In the genomic region with DNA sequence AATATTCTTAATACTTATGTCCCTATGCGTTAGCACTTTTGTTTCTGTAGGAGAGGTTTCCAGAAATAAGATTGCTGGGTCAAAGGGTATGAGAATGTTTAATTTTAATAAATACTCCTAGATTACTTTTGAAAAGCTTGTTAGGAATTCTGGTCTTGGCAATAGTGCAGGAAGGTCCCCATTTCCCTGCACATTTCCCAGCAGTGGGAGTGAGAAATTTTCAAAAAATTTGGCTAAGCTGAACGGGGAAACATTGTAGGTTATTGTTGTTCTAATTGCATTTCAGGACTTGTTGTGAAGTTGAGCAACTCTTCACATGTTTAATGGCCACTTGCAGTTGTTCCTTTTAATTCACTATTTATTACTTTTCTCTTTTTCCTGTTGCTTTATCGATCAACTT, we compare ENCODE assay signal across 19 cellular contexts. TPM values are rescaled to one million over a fixed set of nuclear protein-coding genes. Genes with fewer than 3 reads are reported as not detected.
DNase-seq lines count a peak whose midpoint lies in the region; ATAC-seq, FAIRE-seq and TF ChIP-seq lines count a peak whose summit lies in the region.
"Had no signal": no experiment of that assay in that cellular context is flagged by ENCODE, and none has a peak within 500 bp of the region (broad histone marks: within the 10 kb centered on the region; RNA-seq: fewer than 3 reads in every experiment).

No MANE protein-coding gene starts in this region.

- H3K9me3 ChIP-seq in breast epithelium (no peaks in the 10 kb centered on the region), kidney (ENCODE audit: control insufficient read depth in 1 of 2, low read length in 2 of 2) (no peaks in the 10 kb centered on the region), skeletal muscle satellite cell (replicated peaks; ENCODE audit: low read length) (no peaks in the 10 kb centered on the region)
- H3K9me3 ChIP-seq in CD8-positive, alpha-beta memory T cell (ENCODE audit: low read length), result no peaks in the 10 kb centered on the region

- H3K4me3 ChIP-seq in breast epithelium, result no peak overlapping the region
- H3K4me3 ChIP-seq in kidney (ENCODE audit: low read length in 2 of 2), result no peak overlapping the region
- no peak overlapping the region for H3K4me3 ChIP-seq in skeletal muscle satellite cell (ENCODE audit: low read length)
- H3K4me3 ChIP-seq in CD8-positive, alpha-beta memory T cell (ENCODE audit: low read length), result no peak overlapping the region

- no peak for ATAC-seq in GM21528 (IDR thresholded peaks at IDR 0.05; ENCODE audit: low FRiP score, unreplicated experiment)
- ATAC-seq: activated CD4-positive, CD25-positive, alpha-beta regulatory T cell treated with anti-CD3 and anti-CD28 coated beads, Interleukin-2, amount 50 U/mL, for 24 hours had no signal

- H3K9me3 Mint-ChIP-seq in CD8-positive, alpha-beta memory T cell, result no peaks in the 10 kb centered on the region

- H3K27me3 ChIP-seq in breast epithelium (no peaks in the 10 kb centered on the region), skeletal muscle satellite cell (ENCODE audit: control insufficient read depth, insufficient read depth, low read length) (no peaks in the 10 kb centered on the region)
- H3K27me3 ChIP-seq in CD8-positive, alpha-beta memory T cell (ENCODE audit: insufficient read depth, low read length, poor library complexity, severe bottlenecking), result peaks cover 5% of the 10 kb centered on the region

- H3K4me2 ChIP-seq in skeletal muscle satellite cell (ENCODE audit: low read length), result no peak overlapping the region

- H3K27ac ChIP-seq in breast epithelium (peak overlapping the region; percentile 29 to 49), kidney (ENCODE audit: low read depth in 2 of 2, low read length in 2 of 2) (peak overlapping the region; percentile 18 to 93)
- H3K27ac ChIP-seq in CD8-positive, alpha-beta memory T cell (ENCODE audit: low read depth, low read length), result no peak overlapping the region

- no peak for TF ChIP-seq POLR2A in breast epithelium (IDR thresholded peaks at IDR 0.05)

- POLR2A ChIA-PET in CD8-positive, alpha-beta memory T cell (lab: Charles Lee), result no interaction called here

- H3K4me1 ChIP-seq in breast epithelium (no peaks in the 10 kb centered on the region), kidney (ENCODE audit: control insufficient read depth in 1 of 2, insufficient read depth in 1 of 2, low read depth in 1 of 2, low read length in 2 of 2) (peaks cover 24 to 63% of the 10 kb centered on the region in 2 donors), skeletal muscle satellite cell (ENCODE audit: control insufficient read depth, insufficient read depth, low read length) (peaks cover 55% of the 10 kb centered on the region)
- no peaks in the 10 kb centered on the region for H3K4me1 ChIP-seq in CD8-positive, alpha-beta memory T cell (ENCODE audit: insufficient read depth, low read length)

- CTCF ChIA-PET in CD8-positive, alpha-beta memory T cell (lab: Charles Lee), result no interaction called here

- DNase-seq in breast epithelium (ENCODE audit: low spot score in 2 of 2), result no peak
- no peak for DNase-seq in kidney
- DNase-seq in CD8-positive, alpha-beta memory T cell, result no peak
- DNase-seq in NCI-H69 (lab: John Stamatoyannopoulos, UW), result no peak
- no peak for DNase-seq in NCI-H446 treated with DMSO at 0.1 percent for 48 hours (lab: John Stamatoyannopoulos, UW)
- DNase-seq: activated effector memory CD4-positive, alpha-beta T cell treated with anti-CD3 and anti-CD28 coated beads, Interleukin-2, amount 50 U/mL, for 16 hours; Caco-2; kidney glomerular epithelial cell; NCI-H146; NCI-H226; stimulated activated CD4-positive, alpha-beta T cell treated with anti-CD3 and anti-CD28 coated beads, Interleukin-12 subunit alpha, Interleukin-12 subunit beta, amount 100 ng/mL, for 4 hours; stimulated activated naive CD4-positive, alpha-beta T cell; T-helper 2 cell had no signal

- H3K4me1 Mint-ChIP-seq in CD8-positive, alpha-beta memory T cell, result no peaks in the 10 kb centered on the region

- TF ChIP-seq CTCF in breast epithelium (IDR thresholded peaks at IDR 0.05) (no peak), kidney (IDR thresholded peaks at IDR 0.05; ENCODE audit: borderline replicate concordance, extremely low read depth, insufficient read depth) (no peak)

- FAIRE-seq in G401.6 (lab: Jason Lieb, UNC) (peak; percentile 65), kidney (lab: Jason Lieb, UNC) (no peak)
- FAIRE-seq: colon, H1 had no signal

- H3K9ac ChIP-seq in kidney (ENCODE audit: low read length in 2 of 2), result no peak overlapping the region
- peak overlapping the region; percentile 24 for H3K9ac ChIP-seq in skeletal muscle satellite cell (ENCODE audit: low read depth, low read length)

- H3K4me3 Mint-ChIP-seq in CD8-positive, alpha-beta memory T cell, result no peak overlapping the region

- peaks cover 7 to 44% of the 10 kb centered on the region in 2 donors for H3K27me3 Mint-ChIP-seq in CD8-positive, alpha-beta memory T cell

- H3K27ac Mint-ChIP-seq in CD8-positive, alpha-beta memory T cell, result no peak overlapping the region

- intact Hi-C loops in breast epithelium (cut with DNase I; ENCODE audit: low total_unique reads) (no loop called here), kidney (cut with DNase I) (no loop called here)

- H3K36me3 Mint-ChIP-seq in CD8-positive, alpha-beta memory T cell, result no peaks in the 10 kb centered on the region

- H3K36me3 ChIP-seq in breast epithelium (no peaks in the 10 kb centered on the region), kidney (ENCODE audit: control insufficient read depth in 1 of 2, insufficient read depth in 2 of 2, low read length in 2 of 2) (peaks cover 0 to 2% of the 10 kb centered on the region in 2 donors), skeletal muscle satellite cell (ENCODE audit: insufficient read depth, low read length) (peaks cover 8% of the 10 kb centered on the region)
- H3K36me3 ChIP-seq in CD8-positive, alpha-beta memory T cell (ENCODE audit: insufficient read depth, low read length), result no peaks in the 10 kb centered on the region

RNA-seq across cellular contexts. Expression of a gene that starts 27.1 kb away (rescaled TPM):
- total RNA-seq in breast epithelium, result 100 to 1,000 TPM; 205 to 769 (median 622) TPM
- 1,703 TPM for total RNA-seq in kidney
- 2,157 TPM for polyA plus RNA-seq in kidney (ENCODE audit: insufficient read depth, low read depth, low replicate concordance)
- 29.9 and 36.7 TPM in 2 replicates for total RNA-seq in skeletal muscle satellite cell (2012; rRNA removed)
- not detected for total RNA-seq in CD8-positive, alpha-beta memory T cell
- not detected for polyA plus RNA-seq in CD8-positive, alpha-beta memory T cell

Comparison
In these comparisons a context has a peak if more than half of its experiments do, and no peak if none do; other contexts are left out.
1. RNA of a gene that starts 27.1 kb away (total RNA-seq): 1,703 TPM in kidney (single experiment) and 205 to 769 TPM in breast epithelium; not detected in CD8-positive, alpha-beta memory T cell; every median in the first group is over 100 times any median in the second.